16 cellular contexts compared by ENCODE assay signal in genomic region chr20:47411161-47411560, GRCh38. TPM values are rescaled to one million over a fixed set of nuclear protein-coding genes. Genes with fewer than 3 reads are reported as not detected.
DNase-seq lines count a peak whose midpoint lies in the region; ATAC-seq and TF ChIP-seq lines count a peak whose summit lies in the region.
"Had no signal": no experiment of that assay in that cellular context is flagged by ENCODE, and none has a peak within 500 bp of the region (broad histone marks: within the 10 kb centered on the region; RNA-seq: fewer than 3 reads in every experiment).

No MANE protein-coding gene starts in this region.

- peaks cover 22% of the 10 kb centered on the region for H3K4me1 Mint-ChIP-seq in activated T-helper 2 cell treated with anti-CD3 and anti-CD28 coated beads, Interferon-gamma antibody, Interleukin-2, Interleukin-4, amounts not matched to agents 10 μg/mL and 5 μg/mL and 100 μg/mL, durations not matched to agents 14 hours and 24 hours and 36 hours (ENCODE audit: low read depth)

- intact Hi-C loops in activated T-helper 2 cell treated with anti-CD3 and anti-CD28 coated beads, Interferon-gamma antibody, Interleukin-2, Interleukin-4, amounts not matched to agents 10 μg/mL and 5 μg/mL and 100 μg/mL, durations not matched to agents 14 hours and 24 hours and 36 hours (cut with micrococcal nuclease), result no loop called here
- intact Hi-C loops in right cardiac atrium (cut with DNase I), result loop anchor here in 1 of 4 donors (10.0 kb wide), 1 partner anchor 94 kb away; the partner anchor contains the start of gene NCOA3
- intact Hi-C loops in stomach (cut with DNase I; ENCODE audit: low total_unique reads), result no loop called here

- ATAC-seq in right cardiac atrium, result peak; percentile 64 to 70
- no peak for ATAC-seq in GM18868 (IDR thresholded peaks at IDR 0.05; ENCODE audit: unreplicated experiment)
- ATAC-seq in HG03469 (IDR thresholded peaks at IDR 0.05; ENCODE audit: unreplicated experiment), result no peak
- ATAC-seq: activated CD8-positive, alpha-beta T cell treated with anti-CD3 and anti-CD28 coated beads for 36 hours had no signal

- TF ChIP-seq EP300 in stomach (IDR thresholded peaks at IDR 0.05), result no peak

- no peak for TF ChIP-seq CTCF in GM12864 (IDR thresholded peaks at IDR 0.05; ENCODE audit: low read depth, low read length, missing control alignments)
- no peak for TF ChIP-seq CTCF in stomach (IDR thresholded peaks at IDR 0.05)

- no peak for DNase-seq in GM12864 (ENCODE audit: low read depth)
- DNase-seq in activated T-helper 2 cell treated with anti-CD3 and anti-CD28 coated beads, Interferon-gamma antibody, Interleukin-2, Interleukin-4, amounts not matched to agents 10 μg/mL and 5 μg/mL and 100 μg/mL, durations not matched to agents 14 hours and 24 hours and 36 hours (ENCODE audit: low spot score), result no peak
- peak in 1 of 3 donors; percentile 3 for DNase-seq in right cardiac atrium
- no peak for DNase-seq in stomach
- no peak for DNase-seq in stimulated activated CD4-positive, alpha-beta T cell treated with anti-CD3 and anti-CD28 coated beads, Interleukin-4, amount 100 ng/mL, for 24 hours
- DNase-seq in activated naive CD4-positive, alpha-beta T cell treated with anti-CD3 and anti-CD28 coated beads, Interleukin-2, amount 50 U/mL, for 16 hours, result no peak
- DNase-seq: activated CD8-positive, alpha-beta T cell treated with anti-CD3 and anti-CD28 coated beads for 36 hours; activated naive CD4-positive, alpha-beta T cell treated with Interleukin-2 at 50 U/mL for 16 hours; immature natural killer cell; stimulated activated CD4-positive, alpha-beta T cell treated with anti-CD3 and anti-CD28 coated beads, Interleukin-12 subunit alpha, Interleukin-12 subunit beta, amount 100 ng/mL, for 4 hours; T-helper 2 cell had no signal

- H3K27ac Mint-ChIP-seq in activated T-helper 2 cell treated with anti-CD3 and anti-CD28 coated beads, Interferon-gamma antibody, Interleukin-2, Interleukin-4, amounts not matched to agents 10 μg/mL and 5 μg/mL and 100 μg/mL, durations not matched to agents 14 hours and 24 hours and 36 hours, result peak overlapping the region; percentile 59
- H3K27ac Mint-ChIP-seq: activated CD8-positive, alpha-beta T cell treated with anti-CD3 and anti-CD28 coated beads for 36 hours; CD14-positive monocyte; immature natural killer cell; nephron had no signal

- H3K27me3 ChIP-seq in right cardiac atrium (ENCODE audit: control insufficient read depth, insufficient read depth) (no peaks in the 10 kb centered on the region), stomach (no peaks in the 10 kb centered on the region)

- no peaks in the 10 kb centered on the region for H3K9me3 Mint-ChIP-seq in activated T-helper 2 cell treated with anti-CD3 and anti-CD28 coated beads, Interferon-gamma antibody, Interleukin-2, Interleukin-4, amounts not matched to agents 10 μg/mL and 5 μg/mL and 100 μg/mL, durations not matched to agents 14 hours and 24 hours and 36 hours
- H3K9me3 Mint-ChIP-seq: activated CD8-positive, alpha-beta T cell treated with anti-CD3 and anti-CD28 coated beads for 36 hours; immature natural killer cell; nephron had no signal

- no peak overlapping the region for H3K4me3 Mint-ChIP-seq in activated T-helper 2 cell treated with anti-CD3 and anti-CD28 coated beads, Interferon-gamma antibody, Interleukin-2, Interleukin-4, amounts not matched to agents 10 μg/mL and 5 μg/mL and 100 μg/mL, durations not matched to agents 14 hours and 24 hours and 36 hours (ENCODE audit: low read depth)
- H3K4me3 Mint-ChIP-seq: activated CD8-positive, alpha-beta T cell treated with anti-CD3 and anti-CD28 coated beads for 36 hours; CD14-positive monocyte; immature natural killer cell; nephron had no signal

- WGBS in right cardiac atrium, result 23% methylated on average over 5 of the region's 5 CpGs
- WGBS in stomach, 5 donors, result 59 to 77% (median 68%) methylated on average over 5 of the region's 5 CpGs

- no peaks in the 10 kb centered on the region for H3K27me3 Mint-ChIP-seq in activated T-helper 2 cell treated with anti-CD3 and anti-CD28 coated beads, Interferon-gamma antibody, Interleukin-2, Interleukin-4, amounts not matched to agents 10 μg/mL and 5 μg/mL and 100 μg/mL, durations not matched to agents 14 hours and 24 hours and 36 hours (ENCODE audit: low read depth)
- H3K27me3 Mint-ChIP-seq: activated CD8-positive, alpha-beta T cell treated with anti-CD3 and anti-CD28 coated beads for 36 hours had no signal

- H3K4me1 ChIP-seq in right cardiac atrium (ENCODE audit: control insufficient read depth, insufficient read depth, low read length) (no peaks in the 10 kb centered on the region), stomach (peaks cover 0 to 22% (median 2%) of the 10 kb centered on the region in 4 donors)

- TF ChIP-seq POLR2A in stomach (IDR thresholded peaks at IDR 0.05), result no peak

- H3K4me3 ChIP-seq in GM12864 (ENCODE audit: low read depth, low read length), result peak overlapping the region; percentile 72
- no peak overlapping the region for H3K4me3 ChIP-seq in right cardiac atrium (ENCODE audit: low read length)
- no peak overlapping the region for H3K4me3 ChIP-seq in stomach

- peak overlapping the region; percentile 17 for H3K27ac ChIP-seq in right cardiac atrium (ENCODE audit: low read length)
- H3K27ac ChIP-seq in stomach, result peak overlapping the region in 3 of 5 donors; percentile 33 to 56 (median 54)
- H3K27ac ChIP-seq: HL-60 had no signal

- H3K9me3 ChIP-seq in right cardiac atrium (ENCODE audit: control insufficient read depth, low read length), result no peaks in the 10 kb centered on the region
- H3K9me3 ChIP-seq in stomach, result no peaks in the 10 kb centered on the region

- no peaks in the 10 kb centered on the region for H3K36me3 ChIP-seq in stomach

- H3K36me3 Mint-ChIP-seq in activated T-helper 2 cell treated with anti-CD3 and anti-CD28 coated beads, Interferon-gamma antibody, Interleukin-2, Interleukin-4, amounts not matched to agents 10 μg/mL and 5 μg/mL and 100 μg/mL, durations not matched to agents 14 hours and 24 hours and 36 hours (ENCODE audit: low read depth), result peaks cover 4% of the 10 kb centered on the region

RNA-seq across cellular contexts. Expression of gene ZMYND8, which starts 54.7 kb away (rescaled TPM):
- total RNA-seq in activated T-helper 2 cell treated with anti-CD3 and anti-CD28 coated beads, Interferon-gamma antibody, Interleukin-2, Interleukin-4, amounts not matched to agents 10 μg/mL and 5 μg/mL and 100 μg/mL, durations not matched to agents 14 hours and 24 hours and 36 hours, result 45.7 and 46.7 TPM in 2 replicates
- total RNA-seq in right cardiac atrium (10 to 100 TPM; 20.4 to 35.7 (median 31.4) TPM), stomach (10 to 100 TPM; 25.9 to 82.6 (median 54.3) TPM)
- polyA plus RNA-seq in right cardiac atrium (10.0 TPM), stomach (10 to 100 TPM in 2 of 3 donors, 1 to 10 TPM in 1; 9.2 to 13.6 (median 12.7) TPM)

Comparison
In these comparisons a context has a peak if more than half of its experiments do, and no peak if none do; other contexts are left out.
1. ATAC-seq: peak in right cardiac atrium (2 of 2); none in GM18868 (single experiment) and HG03469 (single experiment).